In genomic region chr3:136645915-136646314, GRCh38 we compare ENCODE assay signal across 20 cellular contexts.
DNase-seq lines count a peak whose midpoint lies in the region; ATAC-seq and TF ChIP-seq lines count a peak whose summit lies in the region.
"Had no signal": no experiment of that assay in that cellular context is flagged by ENCODE, and none has a peak within 500 bp of the region (broad histone marks: within the 10 kb centered on the region; RNA-seq: fewer than 3 reads in every experiment).

No MANE protein-coding gene starts in this region.

- H3K36me3 ChIP-seq in H7 (replicated peaks; ENCODE audit: control insufficient read depth, insufficient read depth, low read length) (no peaks in the 10 kb centered on the region), trophoblast cell (ENCODE audit: control insufficient read depth in 1 of 2, insufficient read depth in 2 of 2, low read length in 2 of 2) (no peaks in the 10 kb centered on the region)
- H3K36me3 ChIP-seq: esophagus squamous epithelium had no signal

- H3K27me3 ChIP-seq in H7 (ENCODE audit: control insufficient read depth, insufficient read depth, low read length) = no peaks in the 10 kb centered on the region
- H3K27me3 ChIP-seq in trophoblast cell (ENCODE audit: insufficient read depth, low read length) = no peaks in the 10 kb centered on the region
- H3K27me3 ChIP-seq: esophagus squamous epithelium, suprapubic skin had no signal

- no peak overlapping the region for H4K8ac ChIP-seq in trophoblast cell (ENCODE audit: low read depth, low read length)

- DNase-seq in GM20000 (ENCODE audit: low spot score) (peak; percentile 13), T-helper 17 cell (no peak), H7 (no peak), trophoblast cell (no peak)
- DNase-seq in stimulated activated CD4-positive, alpha-beta T cell treated with anti-CD3 and anti-CD28 coated beads, Interleukin-4, amount 100 ng/mL, for 24 hours = no peak
- DNase-seq in stimulated activated CD4-positive, alpha-beta T cell treated with anti-CD3 and anti-CD28 coated beads, Interleukin-1b, Interleukin-23, amount 100 ng/mL, for 48 hours = no peak
- DNase-seq: amniotic stem cell; central memory CD4-positive, alpha-beta T cell; effector CD8-positive, alpha-beta T cell; esophagus squamous epithelium; Karpas-422; NCI-H1417; NCI-H2171; NCI-H82; stimulated activated CD4-positive, alpha-beta T cell treated with anti-CD3 and anti-CD28 coated beads, Interleukin-4, amount 100 ng/mL, for 4 hours; stimulated activated CD8-positive, alpha-beta memory T cell treated with anti-CD3 and anti-CD28 coated beads, Interleukin-4, amount 100 ng/mL, for 48 hours; T1000 had no signal

- H3K14ac ChIP-seq in trophoblast cell (ENCODE audit: low read length) = no peak overlapping the region

- H2BK120ac ChIP-seq in trophoblast cell (ENCODE audit: insufficient read depth, low read length, poor library complexity) = no peak overlapping the region

- peak; percentile 66 for ATAC-seq in GM18508 (IDR thresholded peaks at IDR 0.05; ENCODE audit: insufficient read depth, unreplicated experiment)
- peak; percentile 74 for ATAC-seq in HG03095 (IDR thresholded peaks at IDR 0.05; ENCODE audit: unreplicated experiment)
- no peak for ATAC-seq in T-helper 17 cell

- H3K27ac ChIP-seq in trophoblast cell (ENCODE audit: low read depth, low read length) = no peak overlapping the region
- H3K27ac ChIP-seq: esophagus squamous epithelium, suprapubic skin had no signal

- no peaks in the 10 kb centered on the region for H3K36me3 Mint-ChIP-seq in T-helper 17 cell (ENCODE audit: low read depth)

- H3K4ac ChIP-seq in trophoblast cell (ENCODE audit: low read depth, low read length) = no peak overlapping the region

- H2AK5ac ChIP-seq in trophoblast cell (ENCODE audit: low read length) = no peak overlapping the region

- no peaks in the 10 kb centered on the region for H3K9me3 ChIP-seq in T-helper 17 cell (ENCODE audit: control insufficient read depth, low read length, poor library complexity, severe bottlenecking)
- H3K9me3 ChIP-seq in trophoblast cell (ENCODE audit: insufficient read depth, low read depth, low read length) = no peaks in the 10 kb centered on the region
- H3K9me3 ChIP-seq: esophagus squamous epithelium, suprapubic skin had no signal

- H2BK5ac ChIP-seq in trophoblast cell (ENCODE audit: low read depth, low read length, poor library complexity) = no peak overlapping the region

- H3K4me3 Mint-ChIP-seq in T-helper 17 cell = peak overlapping the region; percentile 1

- no peaks in the 10 kb centered on the region for H3K79me1 ChIP-seq in trophoblast cell (ENCODE audit: low read length)

- H3K23ac ChIP-seq in trophoblast cell (ENCODE audit: low read length) = no peak overlapping the region

- no peak overlapping the region for H2AFZ ChIP-seq in trophoblast cell (ENCODE audit: insufficient read depth, low read length, poor library complexity)

- no peak overlapping the region for H2BK12ac ChIP-seq in trophoblast cell (ENCODE audit: low read length)

- H3K27me3 Mint-ChIP-seq in T-helper 17 cell = no peaks in the 10 kb centered on the region

- H3K18ac ChIP-seq in trophoblast cell (ENCODE audit: low read length) = no peak overlapping the region

- peaks cover 37% of the 10 kb centered on the region for H3K4me1 Mint-ChIP-seq in T-helper 17 cell

- no peaks in the 10 kb centered on the region for H3K4me1 ChIP-seq in trophoblast cell (ENCODE audit: control insufficient read depth in 1 of 2, insufficient read depth in 2 of 2, low read length in 2 of 2)
- H3K4me1 ChIP-seq: esophagus squamous epithelium had no signal

- no peak overlapping the region for H3K4me3 ChIP-seq in H7 (ENCODE audit: insufficient read depth, low read depth, low read length)
- no peak overlapping the region for H3K4me3 ChIP-seq in trophoblast cell (ENCODE audit: low read depth, low read length)
- H3K4me3 ChIP-seq: esophagus squamous epithelium, suprapubic skin had no signal

- H3K9ac ChIP-seq in trophoblast cell (ENCODE audit: low read length) = no peak overlapping the region

- no CpG with 5 or more reads among the region's 2 CpGs for WGBS in trophoblast cell (ENCODE audit: extremely low coverage, insufficient coverage, insufficient read length)

- no peak overlapping the region for H3K4me2 ChIP-seq in trophoblast cell (ENCODE audit: low read length)

- H3K27ac Mint-ChIP-seq in T-helper 17 cell = no peak overlapping the region

- TF ChIP-seq CTCF in GM20000 (IDR thresholded peaks at IDR 0.05; ENCODE audit: extremely low read depth, missing control alignments) = no peak

- H4K91ac ChIP-seq in trophoblast cell (ENCODE audit: low read depth, low read length) = no peak overlapping the region

- H4K12ac ChIP-seq in trophoblast cell (ENCODE audit: low read depth, low read length) = no peak overlapping the region

- no peaks in the 10 kb centered on the region for H3K79me2 ChIP-seq in trophoblast cell (ENCODE audit: control insufficient read depth, insufficient read depth, low read length, poor library complexity)
